ENCODE assay signal across 9 cellular contexts in the genomic region with DNA sequence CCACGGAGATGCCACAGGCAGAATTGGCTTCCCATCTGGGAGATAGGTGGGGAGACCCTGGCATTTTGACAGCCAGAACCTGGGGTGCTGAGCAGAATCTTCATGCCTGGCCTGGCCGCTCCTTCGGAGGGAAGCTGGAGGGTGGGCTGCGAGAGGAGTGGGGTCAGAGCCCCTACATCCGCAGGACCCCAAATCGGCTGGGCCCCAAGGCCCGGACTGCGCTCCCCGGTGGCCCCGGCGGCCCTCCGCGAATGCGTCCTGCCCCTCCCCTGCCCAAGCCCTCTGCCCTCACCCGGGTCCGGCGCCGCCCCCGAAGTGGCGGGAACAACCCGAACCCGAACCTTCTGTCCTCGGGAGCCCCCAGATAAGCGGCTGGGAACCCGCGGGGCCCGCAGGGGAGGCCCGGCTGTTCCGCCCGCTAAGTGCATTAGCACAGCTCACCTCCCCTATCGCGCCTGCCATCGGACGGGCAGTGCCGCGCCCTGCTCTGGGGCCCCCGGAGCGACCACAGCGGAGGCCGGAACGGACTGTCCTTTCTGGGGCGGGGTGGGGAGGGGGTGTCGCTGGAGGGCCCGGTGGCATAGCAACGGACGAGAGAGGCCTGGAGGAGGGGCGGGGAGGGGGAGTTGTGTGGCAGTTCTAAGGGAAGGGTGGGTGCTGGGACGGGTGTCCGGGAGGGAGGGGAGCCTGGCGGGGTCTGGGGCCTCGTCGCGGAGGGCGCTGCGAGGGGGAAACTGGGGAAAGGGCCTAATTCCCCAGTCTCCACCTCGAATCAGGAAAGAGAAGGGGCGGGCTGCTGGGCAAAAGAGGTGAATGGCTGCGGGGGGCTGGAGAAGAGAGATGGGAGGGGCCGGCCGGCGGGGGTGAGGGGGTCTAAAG. TPM values are rescaled to one million over a fixed set of nuclear protein-coding genes. Genes with fewer than 3 reads are reported as not detected.
DNase-seq lines count a peak whose midpoint lies in the region; ATAC-seq and TF ChIP-seq lines count a peak whose summit lies in the region.
"Had no signal": no experiment of that assay in that cellular context is flagged by ENCODE, and none has a peak within 500 bp of the region (broad histone marks: within the 10 kb centered on the region; RNA-seq: fewer than 3 reads in every experiment).

No MANE protein-coding gene starts in this region.

- H3K27me3 ChIP-seq in testis: no peaks in the 10 kb centered on the region

- H3K4me1 Mint-ChIP-seq in T-helper 1 cell treated with Interleukin-12 subunit alpha and Interleukin-12 subunit beta and Interleukin-4 antibody, amounts not matched to agents 30 μg/mL and 1 μg/mL, for 36 hours (ENCODE audit: low read depth): peaks cover 4% of the 10 kb centered on the region
- peaks cover 6% of the 10 kb centered on the region for H3K4me1 Mint-ChIP-seq in activated T-helper 2 cell treated with anti-CD3 and anti-CD28 coated beads, Interferon-gamma antibody, Interleukin-2, Interleukin-4, amounts not matched to agents 10 μg/mL and 5 μg/mL and 100 μg/mL, durations not matched to agents 14 hours and 24 hours and 36 hours (ENCODE audit: low read depth)

- no peak for TF ChIP-seq POLR2A in testis (IDR thresholded peaks at IDR 0.05)

- H3K4me3 Mint-ChIP-seq in T-helper 1 cell treated with Interleukin-12 subunit alpha and Interleukin-12 subunit beta and Interleukin-4 antibody, amounts not matched to agents 30 μg/mL and 1 μg/mL, for 36 hours: peak overlapping the region; percentile 28
- peak overlapping the region; percentile 15 for H3K4me3 Mint-ChIP-seq in activated T-helper 2 cell treated with anti-CD3 and anti-CD28 coated beads, Interferon-gamma antibody, Interleukin-2, Interleukin-4, amounts not matched to agents 10 μg/mL and 5 μg/mL and 100 μg/mL, durations not matched to agents 14 hours and 24 hours and 36 hours (ENCODE audit: low read depth)

- no peaks in the 10 kb centered on the region for H3K9me3 ChIP-seq in testis

- H3K4me3 ChIP-seq in testis: peak overlapping the region; percentile 29 to 40

- H3K27ac ChIP-seq in testis: peak overlapping the region in 1 of 2 donors; percentile 18

- H3K9me3 Mint-ChIP-seq in T-helper 1 cell treated with Interleukin-12 subunit alpha and Interleukin-12 subunit beta and Interleukin-4 antibody, amounts not matched to agents 30 μg/mL and 1 μg/mL, for 36 hours: no peaks in the 10 kb centered on the region
- no peaks in the 10 kb centered on the region for H3K9me3 Mint-ChIP-seq in activated T-helper 2 cell treated with anti-CD3 and anti-CD28 coated beads, Interferon-gamma antibody, Interleukin-2, Interleukin-4, amounts not matched to agents 10 μg/mL and 5 μg/mL and 100 μg/mL, durations not matched to agents 14 hours and 24 hours and 36 hours

- H3K27ac Mint-ChIP-seq in T-helper 1 cell treated with Interleukin-12 subunit alpha and Interleukin-12 subunit beta and Interleukin-4 antibody, amounts not matched to agents 30 μg/mL and 1 μg/mL, for 36 hours: no peak overlapping the region
- H3K27ac Mint-ChIP-seq in activated T-helper 2 cell treated with anti-CD3 and anti-CD28 coated beads, Interferon-gamma antibody, Interleukin-2, Interleukin-4, amounts not matched to agents 10 μg/mL and 5 μg/mL and 100 μg/mL, durations not matched to agents 14 hours and 24 hours and 36 hours: no peak overlapping the region

- WGBS in testis, 2 donors: 1 to 10% methylated on average over 13 to 55 of the region's 61 CpGs

- peaks cover 2% of the 10 kb centered on the region for H3K36me3 Mint-ChIP-seq in T-helper 1 cell treated with Interleukin-12 subunit alpha and Interleukin-12 subunit beta and Interleukin-4 antibody, amounts not matched to agents 30 μg/mL and 1 μg/mL, for 36 hours (ENCODE audit: low read depth)
- H3K36me3 Mint-ChIP-seq in activated T-helper 2 cell treated with anti-CD3 and anti-CD28 coated beads, Interferon-gamma antibody, Interleukin-2, Interleukin-4, amounts not matched to agents 10 μg/mL and 5 μg/mL and 100 μg/mL, durations not matched to agents 14 hours and 24 hours and 36 hours (ENCODE audit: low read depth): no peaks in the 10 kb centered on the region

- H3K36me3 ChIP-seq in testis (ENCODE audit: low read depth, missing control alignments): no peaks in the 10 kb centered on the region

- no peak for ATAC-seq in HG03159 (IDR thresholded peaks at IDR 0.05; ENCODE audit: unreplicated experiment)

- peaks cover 42% of the 10 kb centered on the region for H3K27me3 Mint-ChIP-seq in T-helper 1 cell treated with Interleukin-12 subunit alpha and Interleukin-12 subunit beta and Interleukin-4 antibody, amounts not matched to agents 30 μg/mL and 1 μg/mL, for 36 hours (ENCODE audit: low read depth)
- peaks cover 22% of the 10 kb centered on the region for H3K27me3 Mint-ChIP-seq in activated T-helper 2 cell treated with anti-CD3 and anti-CD28 coated beads, Interferon-gamma antibody, Interleukin-2, Interleukin-4, amounts not matched to agents 10 μg/mL and 5 μg/mL and 100 μg/mL, durations not matched to agents 14 hours and 24 hours and 36 hours (ENCODE audit: low read depth)

- no peak for TF ChIP-seq CTCF in testis (IDR thresholded peaks at IDR 0.05)

- DNase-seq in T-helper 1 cell (no peak), iPS-NIHi11 (ENCODE audit: low spot score) (peak; percentile 46), testis (peak; percentile 33), KG1 (lab: John Stamatoyannopoulos, UW) (no peak), NCI-H524 treated with DMSO at 0.1 percent for 48 hours (lab: John Stamatoyannopoulos, UW) (no peak)
- no peak for DNase-seq in activated T-helper 2 cell treated with anti-CD3 and anti-CD28 coated beads, Interferon-gamma antibody, Interleukin-2, Interleukin-4, amounts not matched to agents 10 μg/mL and 5 μg/mL and 100 μg/mL, durations not matched to agents 14 hours and 24 hours and 36 hours (ENCODE audit: low spot score)
- DNase-seq: HCEC 1CT had no signal

- peaks cover 23% of the 10 kb centered on the region for H3K4me1 ChIP-seq in testis

- intact Hi-C loops in activated T-helper 2 cell treated with anti-CD3 and anti-CD28 coated beads, Interferon-gamma antibody, Interleukin-2, Interleukin-4, amounts not matched to agents 10 μg/mL and 5 μg/mL and 100 μg/mL, durations not matched to agents 14 hours and 24 hours and 36 hours (cut with micrococcal nuclease): loop anchor here (2.0 kb wide), 1 partner anchor 45 kb away; no protein-coding TSS in a partner anchor
- intact Hi-C loops in testis (cut with DNase I; ENCODE audit: low total_unique reads): no loop called here

RNA-seq across cellular contexts. Expression of gene PNMT, which starts 0.8 kb away (rescaled TPM):
- total RNA-seq in activated T-helper 2 cell treated with anti-CD3 and anti-CD28 coated beads, Interferon-gamma antibody, Interleukin-2, Interleukin-4, amounts not matched to agents 10 μg/mL and 5 μg/mL and 100 μg/mL, durations not matched to agents 14 hours and 24 hours and 36 hours: not detected in 2 replicates
- 1 to 10 TPM; 2.6 to 2.7 TPM for total RNA-seq in testis
- polyA plus RNA-seq in testis (ENCODE audit: insufficient read depth, low read depth, low replicate concordance): 2.9 TPM

RNA-seq across cellular contexts. Expression of gene TCAP, which starts 2.4 kb away (rescaled TPM):
- total RNA-seq in activated T-helper 2 cell treated with anti-CD3 and anti-CD28 coated beads, Interferon-gamma antibody, Interleukin-2, Interleukin-4, amounts not matched to agents 10 μg/mL and 5 μg/mL and 100 μg/mL, durations not matched to agents 14 hours and 24 hours and 36 hours: 0.76 and 0.87 TPM in 2 replicates
- total RNA-seq in testis: 1 to 10 TPM; 3.0 to 6.0 TPM
- 49.8 TPM for polyA plus RNA-seq in testis (ENCODE audit: insufficient read depth, low read depth, low replicate concordance)

RNA-seq across cellular contexts. Expression of gene PGAP3, which starts 20.4 kb away (rescaled TPM):
- total RNA-seq in activated T-helper 2 cell treated with anti-CD3 and anti-CD28 coated beads, Interferon-gamma antibody, Interleukin-2, Interleukin-4, amounts not matched to agents 10 μg/mL and 5 μg/mL and 100 μg/mL, durations not matched to agents 14 hours and 24 hours and 36 hours: 12.9 and 14.0 TPM in 2 replicates
- total RNA-seq in testis: 10 to 100 TPM; 28.6 to 37.4 TPM
- polyA plus RNA-seq in testis (ENCODE audit: insufficient read depth, low read depth, low replicate concordance): 21.1 TPM

RNA-seq across cellular contexts. Expression of gene STARD3, which starts 30.6 kb away (rescaled TPM):
- total RNA-seq in activated T-helper 2 cell treated with anti-CD3 and anti-CD28 coated beads, Interferon-gamma antibody, Interleukin-2, Interleukin-4, amounts not matched to agents 10 μg/mL and 5 μg/mL and 100 μg/mL, durations not matched to agents 14 hours and 24 hours and 36 hours: 51.5 and 54.4 TPM in 2 replicates
- 100 to 1,000 TPM; 265 to 352 TPM for total RNA-seq in testis
- polyA plus RNA-seq in testis (ENCODE audit: insufficient read depth, low read depth, low replicate concordance): 102 TPM

RNA-seq across cellular contexts. Expression of gene ERBB2, which starts 32.4 kb away (rescaled TPM):
- 4.0 and 4.1 TPM in 2 replicates for total RNA-seq in activated T-helper 2 cell treated with anti-CD3 and anti-CD28 coated beads, Interferon-gamma antibody, Interleukin-2, Interleukin-4, amounts not matched to agents 10 μg/mL and 5 μg/mL and 100 μg/mL, durations not matched to agents 14 hours and 24 hours and 36 hours
- 10 to 100 TPM; 32.1 to 40.0 TPM for total RNA-seq in testis
- polyA plus RNA-seq in testis (ENCODE audit: insufficient read depth, low read depth, low replicate concordance): 32.1 TPM

Comparison
In these comparisons a context has a peak if more than half of its experiments do, and no peak if none do; other contexts are left out.
1. DNase-seq: peak in iPS-NIHi11 (single experiment) and testis (single experiment); none in T-helper 1 cell (0 of 5), activated T-helper 2 cell treated with anti-CD3 and anti-CD28 coated beads, Interferon-gamma antibody, Interleukin-2, Interleukin-4, amounts not matched to agents 10 μg/mL and 5 μg/mL and 100 μg/mL, durations not matched to agents 14 hours and 24 hours and 36 hours (single experiment), KG1 (single experiment) and NCI-H524 treated with DMSO at 0.1 percent for 48 hours (single experiment).